Comparison of ENCODE assay signal across 9 cellular contexts in genomic region chr6:100229512-100229911, GRCh38.
DNase-seq lines count a peak whose midpoint lies in the region; ATAC-seq and TF ChIP-seq lines count a peak whose summit lies in the region.
"Had no signal": no experiment of that assay in that cellular context is flagged by ENCODE, and none has a peak within 500 bp of the region (broad histone marks: within the 10 kb centered on the region; RNA-seq: fewer than 3 reads in every experiment).

No MANE protein-coding gene starts in this region.

- H3K9me3 ChIP-seq in SJSA1 (replicated peaks) (no peaks in the 10 kb centered on the region), thoracic aorta (no peaks in the 10 kb centered on the region)

- H3K36me3 ChIP-seq in SJSA1 (no peaks in the 10 kb centered on the region), thoracic aorta (no peaks in the 10 kb centered on the region)

- no peaks in the 10 kb centered on the region for H3K36me3 Mint-ChIP-seq in T-helper 1 cell treated with Interleukin-12 subunit alpha and Interleukin-12 subunit beta and Interleukin-4 antibody, amounts not matched to agents 30 μg/mL and 1 μg/mL, for 36 hours (ENCODE audit: low read depth)
- H3K36me3 Mint-ChIP-seq: activated naive CD4-positive, alpha-beta T cell treated with anti-CD3 and anti-CD28 coated beads, Interleukin-2, amount 50 U/mL, for 24 hours had no signal

- H3K27me3 Mint-ChIP-seq in T-helper 1 cell treated with Interleukin-12 subunit alpha and Interleukin-12 subunit beta and Interleukin-4 antibody, amounts not matched to agents 30 μg/mL and 1 μg/mL, for 36 hours (ENCODE audit: low read depth) = peaks cover 22% of the 10 kb centered on the region

- no peaks in the 10 kb centered on the region for H3K9me3 Mint-ChIP-seq in T-helper 1 cell treated with Interleukin-12 subunit alpha and Interleukin-12 subunit beta and Interleukin-4 antibody, amounts not matched to agents 30 μg/mL and 1 μg/mL, for 36 hours
- H3K9me3 Mint-ChIP-seq: activated naive CD4-positive, alpha-beta T cell treated with anti-CD3 and anti-CD28 coated beads, Interleukin-2, amount 50 U/mL, for 24 hours had no signal

- H3K27ac Mint-ChIP-seq in T-helper 1 cell treated with Interleukin-12 subunit alpha and Interleukin-12 subunit beta and Interleukin-4 antibody, amounts not matched to agents 30 μg/mL and 1 μg/mL, for 36 hours = peak overlapping the region; percentile 22
- H3K27ac Mint-ChIP-seq: activated naive CD4-positive, alpha-beta T cell treated with anti-CD3 and anti-CD28 coated beads, Interleukin-2, amount 50 U/mL, for 24 hours had no signal

- H3K4me1 ChIP-seq in SJSA1 (replicated peaks) = peaks cover 26% of the 10 kb centered on the region
- no peaks in the 10 kb centered on the region for H3K4me1 ChIP-seq in thoracic aorta (ENCODE audit: control insufficient read depth in 1 of 2, low read depth in 2 of 2)
- peaks cover 19% of the 10 kb centered on the region for H3K4me1 ChIP-seq in foreskin keratinocyte

- H3K27me3 ChIP-seq in SJSA1 (replicated peaks) = no peaks in the 10 kb centered on the region
- no peaks in the 10 kb centered on the region for H3K27me3 ChIP-seq in thoracic aorta (replicated peaks; ENCODE audit: insufficient read depth)
- no peaks in the 10 kb centered on the region for H3K27me3 ChIP-seq in foreskin keratinocyte

- H3K27ac ChIP-seq in SJSA1 (peak overlapping the region; percentile 67), thoracic aorta (no peak overlapping the region), foreskin keratinocyte (no peak overlapping the region)

- DNase-seq in T-helper 1 cell (no peak), SJSA1 (ENCODE audit: low read depth in 1 of 2, low spot score in 2 of 2) (no peak), left kidney (ENCODE audit: low read depth, low spot score) (peak; percentile 12), thoracic aorta (ENCODE audit: low spot score) (no peak), NCI-H2081 treated with DMSO at 0.1 percent for 48 hours (lab: John Stamatoyannopoulos, UW) (no peak), foreskin keratinocyte (no peak)

- H3K4me3 ChIP-seq in SJSA1 (peak overlapping the region; percentile 32), thoracic aorta (peak overlapping the region; percentile 75)

- H3K4me1 Mint-ChIP-seq in T-helper 1 cell treated with Interleukin-12 subunit alpha and Interleukin-12 subunit beta and Interleukin-4 antibody, amounts not matched to agents 30 μg/mL and 1 μg/mL, for 36 hours (ENCODE audit: low read depth) = peaks cover 9% of the 10 kb centered on the region

- TF ChIP-seq CTCF in thoracic aorta (IDR thresholded peaks at IDR 0.05) (no peak), foreskin keratinocyte (conservative IDR thresholded peaks at IDR 0.05) (no peak)

- H3K4me3 Mint-ChIP-seq in T-helper 1 cell treated with Interleukin-12 subunit alpha and Interleukin-12 subunit beta and Interleukin-4 antibody, amounts not matched to agents 30 μg/mL and 1 μg/mL, for 36 hours = peak overlapping the region; percentile 23
- H3K4me3 Mint-ChIP-seq: activated naive CD4-positive, alpha-beta T cell treated with anti-CD3 and anti-CD28 coated beads, Interleukin-2, amount 50 U/mL, for 24 hours had no signal

- no peak for ATAC-seq in thoracic aorta (ENCODE audit: insufficient number of reproducible peaks, low FRiP score, low read depth)
- no peak for ATAC-seq in GM21619 (IDR thresholded peaks at IDR 0.05; ENCODE audit: unreplicated experiment)
- ATAC-seq in foreskin keratinocyte = no peak
